In genomic region chr22:34395370-34395769, GRCh38 we compare ENCODE assay signal across 20 cellular contexts.
A peak's percentile ranks its signal among the peaks of the same experiment; 100 is the strongest.
DNase-seq lines count a peak whose midpoint lies in the region; ATAC-seq, FAIRE-seq and TF ChIP-seq lines count a peak whose summit lies in the region.
"Had no signal": no experiment of that assay in that cellular context is flagged by ENCODE, and none has a peak within 500 bp of the region (broad histone marks: within the 10 kb centered on the region; RNA-seq: fewer than 3 reads in every experiment).

No MANE protein-coding gene starts in this region.

- no peak overlapping the region for H3K27ac ChIP-seq in H1 (ENCODE audit: low read depth, low read length)
- no peak overlapping the region for H3K27ac ChIP-seq in mesendoderm (ENCODE audit: low read depth, low read length)
- no peak overlapping the region for H3K27ac ChIP-seq in SJCRH30
- H3K27ac ChIP-seq: C4-2B, Peyer's patch had no signal

- H3K56ac ChIP-seq in H1 (replicated peaks; ENCODE audit: insufficient read length, low read depth, low read length), result no peak overlapping the region
- no peak overlapping the region for H3K56ac ChIP-seq in mesendoderm (ENCODE audit: low read length)

- DNase-seq in Caki2 (ENCODE audit: low read depth), result peak; percentile 26
- DNase-seq in LoVo (ENCODE audit: low spot score), result peak; percentile 8
- no peak for DNase-seq in H1 (ENCODE audit: low read depth in 1 of 2, low spot score in 2 of 2)
- DNase-seq in mesendoderm, result peak; percentile 86
- DNase-seq in SIG-M5 (lab: John Stamatoyannopoulos, UW), result no peak
- no peak for DNase-seq in SJCRH30
- DNase-seq in cerebellum (ENCODE audit: low spot score), result no peak
- DNase-seq: CD8-positive, alpha-beta memory T cell; GF-D8; NCI-H1436 treated with DMSO at 0.1 percent for 48 hours; NCI-H2081; NCI-H2171 treated with DMSO at 0.1 percent for 48 hours; NCI-H446; NCI-H526; Peyer's patch; T-helper 1 cell had no signal

- H3K79me2 ChIP-seq in H1 (ENCODE audit: control insufficient read depth in 1 of 2, insufficient read depth in 2 of 2, low read length in 2 of 2) (no peaks in the 10 kb centered on the region), mesendoderm (ENCODE audit: control insufficient read depth, insufficient read depth, low read length) (no peaks in the 10 kb centered on the region)

- TF ChIP-seq EP300 in H1 (IDR thresholded peaks at IDR 0.05; ENCODE audit: borderline replicate concordance in 1 of 2, low read depth in 2 of 2, low read length in 2 of 2), result no peak

- no peak overlapping the region for H3K14ac ChIP-seq in H1 (ENCODE audit: insufficient read length)

- H3K9ac ChIP-seq in H1 (replicated peaks in 1 of 4; ENCODE audit: extremely low read depth in 1 of 4, low read depth in 3 of 4, low read length in 3 of 4), result no peak overlapping the region
- H3K9ac ChIP-seq in mesendoderm (ENCODE audit: low read length), result no peak overlapping the region

- H3K18ac ChIP-seq in H1 (ENCODE audit: extremely low read depth, low read length) (no peak overlapping the region), mesendoderm (ENCODE audit: low read length) (no peak overlapping the region)

- FAIRE-seq in H1 (lab: Jason Lieb, UNC), result no peak
- FAIRE-seq: A204.1, GM19239 had no signal

- H2BK5ac ChIP-seq in H1 (ENCODE audit: low read depth, low read length) (no peak overlapping the region), mesendoderm (ENCODE audit: low read length) (no peak overlapping the region)

- H4K91ac ChIP-seq in H1 (replicated peaks; ENCODE audit: insufficient read length, low read length), result no peak overlapping the region

- H3K23me2 ChIP-seq in H1 (ENCODE audit: low read depth, low read length), result no peaks in the 10 kb centered on the region

- H3K27me3 ChIP-seq in H1 (replicated peaks in 1 of 4; ENCODE audit: control insufficient read depth in 3 of 4, extremely low read depth in 1 of 4, insufficient read depth in 3 of 4, low read length in 3 of 4) (no peaks in the 10 kb centered on the region), mesendoderm (ENCODE audit: insufficient read depth, low read length, poor library complexity) (no peaks in the 10 kb centered on the region), SJCRH30 (no peaks in the 10 kb centered on the region)
- H3K27me3 ChIP-seq: Peyer's patch had no signal

- H3K36me3 ChIP-seq in H1 (ENCODE audit: control insufficient read depth in 2 of 4, insufficient read depth in 4 of 4, low read length in 3 of 4), result no peaks in the 10 kb centered on the region
- no peaks in the 10 kb centered on the region for H3K36me3 ChIP-seq in mesendoderm (ENCODE audit: control insufficient read depth, insufficient read depth, low read length)
- no peaks in the 10 kb centered on the region for H3K36me3 ChIP-seq in SJCRH30
- H3K36me3 ChIP-seq: Peyer's patch had no signal

- TF ChIP-seq POLR2A in H1 (IDR thresholded peaks at IDR 0.05; ENCODE audit: control extremely low read depth in 1 of 2, low read depth in 2 of 2, low read length in 2 of 2), result no peak

- POLR2A ChIA-PET in H1 (lab: Charles Lee; ENCODE audit: partially characterized antibody), result no interaction called here

- no peak overlapping the region for H4K5ac ChIP-seq in H1 (ENCODE audit: insufficient read length, low read depth, low read length)
- H4K5ac ChIP-seq in mesendoderm (ENCODE audit: low read length), result no peak overlapping the region

- H2BK120ac ChIP-seq in H1 (replicated peaks; ENCODE audit: low read depth, low read length), result no peak overlapping the region
- no peak overlapping the region for H2BK120ac ChIP-seq in mesendoderm (ENCODE audit: low read depth, low read length)

- H3K4ac ChIP-seq in H1 (replicated peaks; ENCODE audit: insufficient read length, low read depth, low read length), result no peak overlapping the region
- no peak overlapping the region for H3K4ac ChIP-seq in mesendoderm (ENCODE audit: low read depth, low read length)

- H3K4me2 ChIP-seq in H1 (ENCODE audit: insufficient read depth in 1 of 2, low read depth in 2 of 2, low read length in 2 of 2), result no peak overlapping the region
- no peak overlapping the region for H3K4me2 ChIP-seq in mesendoderm (ENCODE audit: low read length)

- no peaks in the 10 kb centered on the region for H4K20me1 ChIP-seq in H1 (replicated peaks in 1 of 2; ENCODE audit: control insufficient read depth in 1 of 2, insufficient read depth in 2 of 2, low read length in 2 of 2)

- H3K9me3 ChIP-seq in H1 (ENCODE audit: insufficient read depth in 2 of 2, low read depth in 1 of 2, low read length in 1 of 2), result no peaks in the 10 kb centered on the region
- H3K9me3 ChIP-seq in SJCRH30 (replicated peaks), result no peaks in the 10 kb centered on the region
- H3K9me3 ChIP-seq: Peyer's patch had no signal

- no peak overlapping the region for H4K8ac ChIP-seq in H1 (ENCODE audit: extremely low read depth, insufficient read depth, low read length)
- H4K8ac ChIP-seq in mesendoderm (ENCODE audit: low read depth, low read length), result no peak overlapping the region

- TF ChIP-seq RAD21 in H1 (IDR thresholded peaks at IDR 0.05 in 1 of 2, conservative IDR thresholded peaks at IDR 0.05 in 1 of 2; ENCODE audit: low read depth in 2 of 2, low read length in 2 of 2), result no peak

- no peak overlapping the region for H2BK15ac ChIP-seq in H1 (ENCODE audit: low read length)
- no peak overlapping the region for H2BK15ac ChIP-seq in mesendoderm (replicated peaks; ENCODE audit: low read depth)

- no peak overlapping the region for H3K23ac ChIP-seq in H1 (ENCODE audit: insufficient read length)
- H3K23ac ChIP-seq in mesendoderm (ENCODE audit: low read length), result no peak overlapping the region

- H2BK20ac ChIP-seq in H1 (ENCODE audit: low read length), result no peak overlapping the region

- no peak overlapping the region for H2AFZ ChIP-seq in H1 (ENCODE audit: low read length)

- H3K4me3 ChIP-seq in H1 (ENCODE audit: extremely low read depth in 1 of 4, insufficient read depth in 2 of 4, low read depth in 3 of 4, low read length in 4 of 4), result no peak overlapping the region
- H3K4me3 ChIP-seq in mesendoderm (ENCODE audit: low read length), result no peak overlapping the region
- no peak overlapping the region for H3K4me3 ChIP-seq in SJCRH30
- H3K4me3 ChIP-seq: Peyer's patch had no signal

- H3K4me1 ChIP-seq in H1 (replicated peaks in 1 of 4; ENCODE audit: control insufficient read depth in 3 of 4, insufficient read depth in 4 of 4, low read length in 3 of 4), result no peaks in the 10 kb centered on the region
- H3K4me1 ChIP-seq in mesendoderm (ENCODE audit: control insufficient read depth, low read depth, low read length), result no peaks in the 10 kb centered on the region
- no peaks in the 10 kb centered on the region for H3K4me1 ChIP-seq in SJCRH30
- H3K4me1 ChIP-seq: Peyer's patch had no signal

- in situ Hi-C loops in Caki2 (cut with HindIII; ENCODE audit: low pct_unique_long_range_greater_than_20kb, low sequenced_read_pairs), result no loop called here

- no peak overlapping the region for H2AK5ac ChIP-seq in H1 (ENCODE audit: low read depth, low read length)
- no peak overlapping the region for H2AK5ac ChIP-seq in mesendoderm (ENCODE audit: low read length)

- CTCF ChIA-PET in H1 (lab: Charles Lee; ENCODE audit: partially characterized antibody), result interaction anchor here (1.2 kb wide), 1 partner anchor 289 kb away, joined by 3 read pairs; no protein-coding TSS in a partner anchor

- no peak for TF ChIP-seq CTCF in H1 (IDR thresholded peaks at IDR 0.05; ENCODE audit: control extremely low read depth in 1 of 3, insufficient read depth in 1 of 3, low read depth in 1 of 3, low read length in 3 of 3)

- H3K79me1 ChIP-seq in H1 (ENCODE audit: low read depth, low read length), result no peaks in the 10 kb centered on the region
- H3K79me1 ChIP-seq in mesendoderm (ENCODE audit: low read length), result no peaks in the 10 kb centered on the region

- ATAC-seq in HG03095 (IDR thresholded peaks at IDR 0.05; ENCODE audit: unreplicated experiment), result no peak

- WGBS in H1 (ENCODE audit: extremely low coverage in 1 of 2, insufficient coverage in 1 of 2, insufficient read length in 1 of 2, insufficient replicate concordance in 2 of 2, low coverage in 1 of 2, low lambda C conversion rate in 2 of 2, missing lambda C conversion rate in 1 of 2), 2 experiments, result 71 to 100% methylated on average over 1 to 4 of the region's 4 CpGs
- WGBS in mesendoderm (ENCODE audit: extremely low coverage, insufficient coverage, low lambda C conversion rate), result no CpG with 5 or more reads among the region's 4 CpGs

- no peak overlapping the region for H2BK12ac ChIP-seq in H1 (ENCODE audit: low read depth, low read length)

TF ChIP-seq in H1, 55 proteins besides CTCF, POLR2A, EP300 and RAD21:
- no peak for TF ChIP-seq CREB1 (IDR thresholded peaks at IDR 0.05)
- TF ChIP-seq TEAD4 (IDR thresholded peaks at IDR 0.05; ENCODE audit: low read depth, low read length), result peak; percentile 64; the same call in 1 of the 2 replicates
- TF ChIP-seq EGR1 (IDR thresholded peaks at IDR 0.05; ENCODE audit: borderline replicate concordance, low read depth, low read length), result no peak

Comparison
In these comparisons a context has a peak if more than half of its experiments do, and no peak if none do; other contexts are left out.
1. DNase-seq: peak in Caki2 (single experiment), LoVo (single experiment) and mesendoderm (single experiment); none in H1 (0 of 2), SIG-M5 (single experiment), SJCRH30 (0 of 2) and cerebellum (single experiment).